ENCODE assay signal across 8 cellular contexts in the genomic region with DNA sequence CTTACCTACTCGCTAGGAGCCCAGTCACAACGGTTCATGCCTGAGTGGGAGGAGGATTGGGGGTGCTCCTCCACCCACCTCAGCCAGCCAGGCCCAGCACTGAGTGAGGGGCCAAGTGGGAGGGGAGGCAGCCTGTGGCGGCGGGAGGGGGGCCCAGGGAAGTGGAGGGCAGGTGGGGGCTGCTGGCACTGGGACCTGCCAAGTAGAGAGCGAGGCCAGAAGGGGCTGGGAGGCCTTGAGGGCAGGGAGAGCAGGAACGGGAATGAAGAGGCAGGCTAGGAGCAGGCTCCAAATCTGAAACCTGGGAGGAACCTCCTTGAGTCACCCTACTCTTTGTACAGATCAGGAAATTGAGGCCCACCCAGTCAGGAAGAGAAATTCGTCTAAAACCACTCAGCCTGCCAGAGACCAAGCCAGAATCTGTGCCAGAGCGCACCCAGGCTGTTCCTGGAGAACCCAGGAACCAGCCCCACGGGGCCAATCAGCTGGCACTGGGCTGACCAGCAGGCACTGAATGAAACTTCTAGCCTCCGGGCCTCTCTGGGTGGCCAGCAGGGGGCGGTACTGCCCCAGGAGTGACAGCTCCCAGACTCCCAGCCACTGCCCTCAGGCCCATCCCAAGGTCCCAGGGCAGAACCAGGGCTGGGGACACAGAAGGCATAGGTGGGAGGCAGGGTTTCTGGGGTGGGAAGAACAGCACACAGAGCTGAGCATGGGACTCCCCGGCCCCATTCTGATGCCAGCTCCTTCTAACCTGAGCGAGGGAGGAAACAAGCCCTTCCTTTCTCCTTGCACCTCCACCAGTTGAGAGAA. TPM values are rescaled to one million over a fixed set of nuclear protein-coding genes. Genes with fewer than 3 reads are reported as not detected.
DNase-seq lines count a peak whose midpoint lies in the region; ATAC-seq, FAIRE-seq and TF ChIP-seq lines count a peak whose summit lies in the region.

No MANE protein-coding gene starts in this region.

- no peaks in the 10 kb centered on the region for H3K27me3 Mint-ChIP-seq in activated CD4-positive, alpha-beta memory T cell treated with anti-CD3 and anti-CD28 coated beads for 36 hours
- no peaks in the 10 kb centered on the region for H3K27me3 Mint-ChIP-seq in memory B cell

- FAIRE-seq in D721Med (lab: Jason Lieb, UNC), result no peak

- H3K4me1 Mint-ChIP-seq in activated CD4-positive, alpha-beta memory T cell treated with anti-CD3 and anti-CD28 coated beads for 36 hours (ENCODE audit: low read depth), result peaks cover 79% of the 10 kb centered on the region
- peaks cover 37% of the 10 kb centered on the region for H3K4me1 Mint-ChIP-seq in memory B cell

- ATAC-seq in HG02798 (IDR thresholded peaks at IDR 0.05; ENCODE audit: poor library complexity, unreplicated experiment) (peak; percentile 38), memory B cell (ENCODE audit: low read depth) (no peak), GM21515 (IDR thresholded peaks at IDR 0.05; ENCODE audit: unreplicated experiment) (no peak)

- CTCF ChIA-PET in activated CD4-positive, alpha-beta memory T cell treated with anti-CD3 and anti-CD28 coated beads for 36 hours (lab: Charles Lee), result interaction anchor here (0.6 to 17.3 kb wide), 26 partner anchors 7 to 250 kb away, joined by 3 to 652 read pairs (median 6); partner anchors contain the start of genes CYP11A1, SEMA7A and UBL7

- peak; percentile 87 for TF ChIP-seq CTCF in D721Med (IDR thresholded peaks at IDR 0.05; ENCODE audit: insufficient read depth, missing control alignments)

- DNase-seq in D721Med (ENCODE audit: insufficient read length, low spot score), result peak; percentile 99
- peak; percentile 71 for DNase-seq in NCI-H774 (lab: John Stamatoyannopoulos, UW)
- DNase-seq in activated CD4-positive, alpha-beta memory T cell treated with anti-CD3 and anti-CD28 coated beads for 36 hours, result peak; percentile 86
- peak; percentile 70 for DNase-seq in effector CD8-positive, alpha-beta T cell (lab: John Stamatoyannopoulos, UW)
- peak; percentile 75 to 82 for DNase-seq in memory B cell (ENCODE audit: low spot score in 2 of 2)
- peak; percentile 75 to 79 for DNase-seq in stimulated activated CD8-positive, alpha-beta memory T cell treated with anti-CD3 and anti-CD28 coated beads, Interleukin-2, amount 100 ng/mL, for 48 hours (ENCODE audit: low read depth in 2 of 2)

- no peaks in the 10 kb centered on the region for H3K36me3 Mint-ChIP-seq in activated CD4-positive, alpha-beta memory T cell treated with anti-CD3 and anti-CD28 coated beads for 36 hours
- no peaks in the 10 kb centered on the region for H3K36me3 Mint-ChIP-seq in memory B cell

- H3K4me3 Mint-ChIP-seq in activated CD4-positive, alpha-beta memory T cell treated with anti-CD3 and anti-CD28 coated beads for 36 hours, result no peak overlapping the region
- H3K4me3 Mint-ChIP-seq in memory B cell, result peak overlapping the region; percentile 39

- POLR2A ChIA-PET in activated CD4-positive, alpha-beta memory T cell treated with anti-CD3 and anti-CD28 coated beads for 36 hours (lab: Charles Lee), result interaction anchor here (1.0 to 4.7 kb wide), 4 partner anchors 15 to 79 kb away, joined by 3 to 85 read pairs (median 4); partner anchors contain the start of genes SEMA7A and UBL7

- intact Hi-C loops in activated CD4-positive, alpha-beta memory T cell treated with anti-CD3 and anti-CD28 coated beads for 36 hours (cut with micrococcal nuclease), result loop anchor here (1.0 to 5.0 kb wide), 3 partner anchors 56 to 405 kb away; partner anchors contain the start of gene UBL7

- H3K9me3 Mint-ChIP-seq in activated CD4-positive, alpha-beta memory T cell treated with anti-CD3 and anti-CD28 coated beads for 36 hours, result no peaks in the 10 kb centered on the region
- no peaks in the 10 kb centered on the region for H3K9me3 Mint-ChIP-seq in memory B cell

- H3K27ac Mint-ChIP-seq in activated CD4-positive, alpha-beta memory T cell treated with anti-CD3 and anti-CD28 coated beads for 36 hours, result peak overlapping the region; percentile 94
- peak overlapping the region; percentile 96 for H3K27ac Mint-ChIP-seq in memory B cell

RNA-seq across cellular contexts. Expression of gene CYP11A1, which starts 14.8 kb away (rescaled TPM):
- total RNA-seq in activated CD4-positive, alpha-beta memory T cell treated with anti-CD3 and anti-CD28 coated beads for 36 hours, result under 1 TPM in 1 of 2 experiments, not detected in 1; 0.29 TPM

RNA-seq across cellular contexts. Expression of gene SEMA7A, which starts 51.5 kb away (rescaled TPM):
- total RNA-seq in activated CD4-positive, alpha-beta memory T cell treated with anti-CD3 and anti-CD28 coated beads for 36 hours, result 10 to 100 TPM; 65.9 to 68.4 TPM
